1 cellular context compared by ENCODE assay signal in genomic region chr10:102117391-102118159, GRCh38.
TF ChIP-seq lines count a peak whose summit lies in the region.

No MANE protein-coding gene starts in this region.

TF ChIP-seq in K562, 482 proteins besides CTCF, POLR2A, EP300 and RAD21 (continues in another document):
- TF ChIP-seq ZMIZ1 (IDR thresholded peaks at IDR 0.05; ENCODE audit: low read depth in 2 of 2, low read length in 2 of 2) (no peak), ETS2 (tag; IDR thresholded peaks at IDR 0.05; ENCODE audit: borderline replicate concordance, poor library complexity, severe bottlenecking) (no peak), PCBP1 (IDR thresholded peaks at IDR 0.05; ENCODE audit: low read depth, low read length, poor library complexity, severe bottlenecking) (peak; percentile 52), SP1 (CRISPR knock-in tag; IDR thresholded peaks at IDR 0.05) (no peak), ZNF512 (tag; IDR thresholded peaks at IDR 0.05) (no peak), ZNF347 (CRISPR knock-in tag; IDR thresholded peaks at IDR 0.05; ENCODE audit: low read depth) (no peak), MAX (CRISPR knock-in tag; IDR thresholded peaks at IDR 0.05) (peak; percentile 62; the same call in 1 of the 2 replicates), KAT8 (IDR thresholded peaks at IDR 0.05; ENCODE audit: low read depth) (no peak), ZNF274 (IDR thresholded peaks at IDR 0.05; ENCODE audit: borderline replicate concordance, low read depth, low read length) (no peak), ZBTB43 (CRISPR knock-in tag; IDR thresholded peaks at IDR 0.05) (no peak), SNAPC5 (CRISPR knock-in tag; IDR thresholded peaks at IDR 0.05) (no peak), HDGF (IDR thresholded peaks at IDR 0.05) (0 out of 2 replicates have a peak, but pooled peaks have one; percentile 73), LCOR (CRISPR knock-in tag; IDR thresholded peaks at IDR 0.05) (no peak), GABPB1 (CRISPR knock-in tag; IDR thresholded peaks at IDR 0.05) (no peak), RNF2 (IDR thresholded peaks at IDR 0.05) (no peak), ZNF395 (CRISPR knock-in tag; IDR thresholded peaks at IDR 0.05) (no peak), ZNF354B (CRISPR knock-in tag; IDR thresholded peaks at IDR 0.05) (no peak), GABPA (tag; conservative IDR thresholded peaks at IDR 0.05; ENCODE audit: low read depth) (no peak), LARP7 (IDR thresholded peaks at IDR 0.05) (no peak), STAT6 (CRISPR knock-in tag; IDR thresholded peaks at IDR 0.05) (no peak), ATF2 (CRISPR knock-in tag; IDR thresholded peaks at IDR 0.05) (no peak), CLOCK (CRISPR knock-in tag; IDR thresholded peaks at IDR 0.05; ENCODE audit: borderline replicate concordance) (no peak), TBL1XR1 (IDR thresholded peaks at IDR 0.05; ENCODE audit: low read length in 2 of 2) (no peak), MEIS2 (IDR thresholded peaks at IDR 0.05; ENCODE audit: partially characterized antibody) (no peak), USF2 (CRISPR knock-in tag; IDR thresholded peaks at IDR 0.05) (peak; percentile 20; the same call in 1 of the 2 replicates), HMG20A (CRISPR knock-in tag; conservative IDR thresholded peaks at IDR 0.05) (no peak), ZNF551 (CRISPR knock-in tag; IDR thresholded peaks at IDR 0.05) (no peak), ZNF655 (CRISPR knock-in tag; IDR thresholded peaks at IDR 0.05) (no peak), DEAF1 (CRISPR knock-in tag; IDR thresholded peaks at IDR 0.05) (no peak), ATF7 (IDR thresholded peaks at IDR 0.05) (no peak), SMAD4 (CRISPR knock-in tag; conservative IDR thresholded peaks at IDR 0.05) (0 out of 2 replicates have a peak, but pooled peaks have one; percentile 26), NKRF (IDR thresholded peaks at IDR 0.05; ENCODE audit: borderline replicate concordance) (peak; percentile 80), E2F6 (IDR thresholded peaks at IDR 0.05; ENCODE audit: borderline replicate concordance in 1 of 2, extremely low read depth in 1 of 2, insufficient read depth in 1 of 2, insufficient read length in 1 of 2, low read depth in 1 of 2, low read length in 1 of 2, poor library complexity in 1 of 2, severe bottlenecking in 1 of 2) (peak; percentile 19 to 35), HOXB6 (CRISPR knock-in tag; IDR thresholded peaks at IDR 0.05; ENCODE audit: borderline replicate concordance) (no peak)
